Comparison of ENCODE assay signal across 1 cellular context in the genomic region with DNA sequence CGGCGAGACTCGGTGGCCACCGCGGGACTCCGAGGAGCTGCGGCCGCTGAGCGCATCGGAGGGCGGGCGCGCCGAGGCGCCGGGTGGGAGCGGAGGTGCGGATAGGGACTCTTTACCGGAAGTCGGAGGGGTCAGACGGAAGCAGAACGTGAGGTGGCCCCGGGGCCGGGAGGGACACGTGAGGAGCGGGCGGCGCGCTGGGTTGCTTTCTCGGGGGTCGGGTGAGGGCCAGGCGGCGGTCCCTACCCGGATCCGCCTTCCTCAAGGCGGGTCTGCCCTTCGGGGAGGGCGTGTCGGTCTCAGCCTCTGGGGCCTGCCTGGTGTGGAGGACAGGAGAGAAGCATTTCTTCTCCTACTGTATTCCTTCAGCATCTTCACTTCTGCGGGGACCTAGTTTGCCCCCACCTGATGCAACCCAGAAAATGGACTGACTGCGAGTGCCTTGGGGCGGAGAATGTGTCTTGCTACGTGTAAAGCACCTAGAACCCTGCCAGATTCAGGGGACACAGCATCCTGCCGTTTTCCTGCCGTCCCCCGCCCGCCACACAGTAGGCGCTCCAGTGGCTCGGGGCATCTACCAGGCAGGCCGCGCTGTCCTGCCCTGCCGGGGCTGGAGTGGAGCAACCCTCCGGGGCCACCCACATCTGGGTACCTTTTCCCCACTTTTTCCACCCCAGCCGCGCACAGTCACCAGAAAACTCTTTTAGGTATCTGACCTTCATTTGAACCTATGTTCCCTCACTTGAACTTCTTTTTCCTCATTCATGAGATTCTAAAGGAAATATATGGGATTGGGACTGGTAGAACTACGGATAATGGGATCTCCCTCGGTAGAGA.
A peak's percentile ranks its signal among the peaks of the same experiment; 100 is the strongest.
TF ChIP-seq lines count a peak whose summit lies in the region.

No MANE protein-coding gene starts in this region.

TF ChIP-seq in WTC11, 78 proteins besides CTCF, POLR2A, EP300 and RAD21 (continued from another document):
- TF ChIP-seq CDX4 (CRISPR knock-in tag; IDR thresholded peaks at IDR 0.05; ENCODE audit: borderline replicate concordance): no peak
- TF ChIP-seq NR3C1 (CRISPR knock-in tag; conservative IDR thresholded peaks at IDR 0.05; ENCODE audit: low read depth): no peak
- peak; percentile 49; the same call in 1 of the 2 replicates for TF ChIP-seq ZBTB21 (CRISPR knock-in tag; IDR thresholded peaks at IDR 0.05; ENCODE audit: borderline replicate concordance)
- 0 out of 2 replicates have a peak, but pooled peaks have one; percentile 50 for TF ChIP-seq IRF1 (CRISPR knock-in tag; IDR thresholded peaks at IDR 0.05)
- no peak for TF ChIP-seq MXD4 (CRISPR knock-in tag; IDR thresholded peaks at IDR 0.05; ENCODE audit: borderline replicate concordance)
- 0 out of 2 replicates have a peak, but pooled peaks have one; percentile 58 for TF ChIP-seq CBFB (CRISPR knock-in tag; IDR thresholded peaks at IDR 0.05; ENCODE audit: low read depth)
- peak; percentile 65 for TF ChIP-seq FOXP1 (CRISPR knock-in tag; IDR thresholded peaks at IDR 0.05; ENCODE audit: borderline replicate concordance)
- 0 out of 2 replicates have a peak, but pooled peaks have one; percentile 27 for TF ChIP-seq CREM (CRISPR knock-in tag; IDR thresholded peaks at IDR 0.05)
- peak; percentile 77 for TF ChIP-seq SP1 (CRISPR knock-in tag; conservative IDR thresholded peaks at IDR 0.05)
- TF ChIP-seq, protein P1, sequence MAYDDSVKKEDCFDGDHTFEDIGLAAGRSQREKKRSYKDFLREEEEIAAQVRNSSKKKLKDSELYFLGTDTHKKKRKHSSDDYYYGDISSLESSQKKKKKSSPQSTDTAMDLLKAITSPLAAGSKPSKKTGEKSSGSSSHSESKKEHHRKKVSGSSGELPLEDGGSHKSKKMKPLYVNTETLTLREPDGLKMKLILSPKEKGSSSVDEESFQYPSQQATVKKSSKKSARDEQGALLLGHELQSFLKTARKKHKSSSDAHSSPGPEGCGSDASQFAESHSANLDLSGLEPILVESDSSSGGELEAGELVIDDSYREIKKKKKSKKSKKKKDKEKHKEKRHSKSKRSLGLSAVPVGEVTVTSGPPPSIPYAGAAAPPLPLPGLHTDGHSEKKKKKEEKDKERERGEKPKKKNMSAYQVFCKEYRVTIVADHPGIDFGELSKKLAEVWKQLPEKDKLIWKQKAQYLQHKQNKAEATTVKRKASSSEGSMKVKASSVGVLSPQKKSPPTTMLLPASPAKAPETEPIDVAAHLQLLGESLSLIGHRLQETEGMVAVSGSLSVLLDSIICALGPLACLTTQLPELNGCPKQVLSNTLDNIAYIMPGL (CRISPR knock-in tag; IDR thresholded peaks at IDR 0.05): peak; percentile 58; the same call in 1 of the 2 replicates
- TF ChIP-seq ZBTB43 (CRISPR knock-in tag; IDR thresholded peaks at IDR 0.05): 0 out of 2 replicates have a peak, but pooled peaks have one; percentile 5
TF ChIP-seq in WTC11: peak in this region for 26.
